Comparison of ENCODE assay signal across 1 cellular context in the genomic region with DNA sequence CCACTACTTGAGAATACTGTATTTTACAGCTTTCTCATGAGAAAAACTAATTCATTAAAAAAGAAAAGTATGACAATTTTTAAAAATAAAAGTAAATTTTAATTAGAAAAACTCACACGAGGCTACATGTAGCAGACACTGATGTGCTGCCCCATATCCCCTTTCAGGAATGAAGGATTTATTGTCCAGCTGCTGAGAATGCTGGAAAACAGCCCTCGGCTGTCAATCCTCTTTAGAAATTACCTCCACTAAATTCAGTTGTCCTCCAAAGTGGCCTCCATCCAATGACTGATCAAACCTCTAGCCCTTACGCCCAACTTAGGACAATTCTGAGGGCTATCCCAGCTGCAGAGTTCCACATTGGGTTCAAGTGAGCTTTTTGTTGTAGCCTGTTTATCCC.
TF ChIP-seq lines count a peak whose summit lies in the region.

No MANE protein-coding gene starts in this region.

TF ChIP-seq in HCT116, 20 proteins besides CTCF, POLR2A, EP300 and RAD21 (continued from another document):
- TF ChIP-seq TCF7L2 (IDR thresholded peaks at IDR 0.05; ENCODE audit: borderline replicate concordance, extremely low read depth, insufficient read depth, insufficient read length), result no peak
- no peak for TF ChIP-seq SP1 (IDR thresholded peaks at IDR 0.05; ENCODE audit: low read depth)
- TF ChIP-seq ZNF274 (IDR thresholded peaks at IDR 0.05; ENCODE audit: low read depth, low read length), result no peak
- TF ChIP-seq, protein P1, sequence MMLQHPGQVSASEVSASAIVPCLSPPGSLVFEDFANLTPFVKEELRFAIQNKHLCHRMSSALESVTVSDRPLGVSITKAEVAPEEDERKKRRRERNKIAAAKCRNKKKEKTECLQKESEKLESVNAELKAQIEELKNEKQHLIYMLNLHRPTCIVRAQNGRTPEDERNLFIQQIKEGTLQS (IDR thresholded peaks at IDR 0.05), result no peak
- TF ChIP-seq FOSL1 (IDR thresholded peaks at IDR 0.05; ENCODE audit: low read depth), result no peak
- TF ChIP-seq POLR2AphosphoS5 (IDR thresholded peaks at IDR 0.05; ENCODE audit: low read depth, low read length), result no peak
